In the genomic region with DNA sequence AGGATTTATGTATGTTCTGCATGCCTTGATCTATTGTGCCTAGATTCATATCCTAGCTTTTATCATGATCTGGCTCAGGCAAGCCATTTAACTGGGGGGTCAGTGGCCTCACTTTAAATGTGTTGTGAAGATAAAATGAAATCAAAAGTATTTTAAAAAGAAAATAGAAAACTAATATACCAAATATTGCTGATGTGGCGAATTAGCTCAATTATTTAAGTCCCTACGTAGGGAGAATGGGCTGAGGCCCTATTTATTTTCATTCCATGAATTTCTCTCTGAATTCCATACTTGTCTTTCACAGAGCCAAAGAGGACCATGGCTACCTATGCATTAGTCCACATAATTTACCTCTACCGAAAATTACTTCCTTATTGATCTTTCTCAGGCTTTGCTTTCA, we compare ENCODE assay signal across 9 cellular contexts. TPM values are rescaled to one million over a fixed set of nuclear protein-coding genes. Genes with fewer than 3 reads are reported as not detected.
DNase-seq lines count a peak whose midpoint lies in the region; ATAC-seq and TF ChIP-seq lines count a peak whose summit lies in the region.
"Had no signal": no experiment of that assay in that cellular context is flagged by ENCODE, and none has a peak within 500 bp of the region (broad histone marks: within the 10 kb centered on the region; RNA-seq: fewer than 3 reads in every experiment).

No MANE protein-coding gene starts in this region.

- POLR2A ChIA-PET in PC-9 (lab: Charles Lee; ENCODE audit: unreplicated experiment) = no interaction called here

- H3K79me2 ChIP-seq in PC-9 (ENCODE audit: low read depth) = peaks cover 21% of the 10 kb centered on the region
- peaks cover 19% of the 10 kb centered on the region for H3K79me2 ChIP-seq in parathyroid adenoma

- no peak for TF ChIP-seq CTCF in GM06990 (IDR thresholded peaks at IDR 0.05; ENCODE audit: insufficient read depth, low read length, poor library complexity, severe bottlenecking)
- no peak for TF ChIP-seq CTCF in PC-9 (conservative IDR thresholded peaks at IDR 0.05)
- TF ChIP-seq CTCF in epithelial cell of esophagus (IDR thresholded peaks at IDR 0.05; ENCODE audit: insufficient read depth, low read depth, low read length, missing control alignments) = no peak
- no peak for TF ChIP-seq CTCF in parathyroid adenoma (IDR thresholded peaks at IDR 0.05)

- no peaks in the 10 kb centered on the region for H3K36me3 ChIP-seq in GM06990 (ENCODE audit: control insufficient read depth, insufficient read depth, low read length)
- peaks cover 4% of the 10 kb centered on the region; the same call in 1 of the 2 replicates for H3K36me3 ChIP-seq in PC-9 (ENCODE audit: low read depth)
- H3K36me3 ChIP-seq in parathyroid adenoma (ENCODE audit: control insufficient read depth, insufficient read depth, low read length) = no peaks in the 10 kb centered on the region

- no TSS peak for BruUV-seq in PC-9 (replicated peaks; lab: Mats Ljungman, UMichigan)

- H3K4me1 ChIP-seq in PC-9 (replicated peaks; ENCODE audit: insufficient read depth) (peaks cover 16% of the 10 kb centered on the region), parathyroid adenoma (no peaks in the 10 kb centered on the region)

- H3K4me3 ChIP-seq in GM06990 (replicated peaks; ENCODE audit: low read depth, low read length) (peak overlapping the region; percentile 85), PC-9 (peak overlapping the region; percentile 75), epithelial cell of esophagus (ENCODE audit: low read length) (peak overlapping the region; percentile 79), parathyroid adenoma (ENCODE audit: low read depth, low read length) (peak overlapping the region; percentile 84)

- peaks cover 8% of the 10 kb centered on the region; the same call in 1 of the 2 replicates for H3F3A ChIP-seq in PC-9 (ENCODE audit: insufficient read depth, low read depth)

- H3K27me3 ChIP-seq in GM06990 (replicated peaks; ENCODE audit: control insufficient read depth, insufficient read depth, low read length) (no peaks in the 10 kb centered on the region), PC-9 (ENCODE audit: insufficient read depth, low read depth) (no peaks in the 10 kb centered on the region), parathyroid adenoma (ENCODE audit: control insufficient read depth, insufficient read depth, low read length) (no peaks in the 10 kb centered on the region)

- intact Hi-C loops in PC-9 (cut with micrococcal nuclease; ENCODE audit: unreplicated experiment) = no loop called here

- CTCF ChIA-PET in PC-9 (lab: Charles Lee) = no interaction called here

- DNase-seq in GM06990 (ENCODE audit: extremely low read depth, insufficient read length) (no peak), PC-9 (no peak), epithelial cell of esophagus (ENCODE audit: low read depth) (no peak), UCSD-AML1 (lab: John Stamatoyannopoulos, UW; ENCODE audit: unreplicated experiment) (no peak), NCI-H2029 (lab: John Stamatoyannopoulos, UW) (no peak)

- H3K9ac ChIP-seq in parathyroid adenoma = no peak overlapping the region

- no peaks in the 10 kb centered on the region for H3K9me3 ChIP-seq in PC-9 (ENCODE audit: insufficient read depth, low read depth)
- no peaks in the 10 kb centered on the region for H3K9me3 ChIP-seq in parathyroid adenoma (ENCODE audit: control insufficient read depth, low read length)
- H3K9me3 ChIP-seq: mucosa of descending colon had no signal

- H4K20me1 ChIP-seq in PC-9 (ENCODE audit: insufficient read depth) = no peaks in the 10 kb centered on the region

- H3K4me2 ChIP-seq in PC-9 (peak overlapping the region; percentile 90), parathyroid adenoma (ENCODE audit: low read length) (peak overlapping the region; percentile 97)

- no peaks in the 10 kb centered on the region; the same call in 1 of the 2 replicates for H3K9me2 ChIP-seq in PC-9 (ENCODE audit: insufficient read depth)

- ATAC-seq in HG03354 (IDR thresholded peaks at IDR 0.05; ENCODE audit: poor library complexity, severe bottlenecking, unreplicated experiment) (no peak), GM19324 (IDR thresholded peaks at IDR 0.05; ENCODE audit: low FRiP score, unreplicated experiment) (no peak)

- peak overlapping the region; percentile 51 for H3K27ac ChIP-seq in PC-9
- H3K27ac ChIP-seq in parathyroid adenoma = no peak overlapping the region

- H2AFZ ChIP-seq in PC-9 (peak overlapping the region; percentile 100), parathyroid adenoma (no peak overlapping the region)

RNA-seq across cellular contexts. Expression of a gene that starts 1.8 kb away (rescaled TPM):
- total RNA-seq in PC-9 (2021) = 4.3 and 4.6 TPM in 2 replicates

RNA-seq across cellular contexts. Expression of a gene that starts 1.9 kb away (rescaled TPM):
- total RNA-seq in PC-9 (2021) = 3.9 and 4.4 TPM in 2 replicates

RNA-seq across cellular contexts. Expression of a gene that starts 56.6 kb away (rescaled TPM):
- 4.6 and 10.6 TPM in 2 replicates for total RNA-seq in PC-9 (2021)
